Comparison of ENCODE assay signal across 20 cellular contexts in the genomic region with DNA sequence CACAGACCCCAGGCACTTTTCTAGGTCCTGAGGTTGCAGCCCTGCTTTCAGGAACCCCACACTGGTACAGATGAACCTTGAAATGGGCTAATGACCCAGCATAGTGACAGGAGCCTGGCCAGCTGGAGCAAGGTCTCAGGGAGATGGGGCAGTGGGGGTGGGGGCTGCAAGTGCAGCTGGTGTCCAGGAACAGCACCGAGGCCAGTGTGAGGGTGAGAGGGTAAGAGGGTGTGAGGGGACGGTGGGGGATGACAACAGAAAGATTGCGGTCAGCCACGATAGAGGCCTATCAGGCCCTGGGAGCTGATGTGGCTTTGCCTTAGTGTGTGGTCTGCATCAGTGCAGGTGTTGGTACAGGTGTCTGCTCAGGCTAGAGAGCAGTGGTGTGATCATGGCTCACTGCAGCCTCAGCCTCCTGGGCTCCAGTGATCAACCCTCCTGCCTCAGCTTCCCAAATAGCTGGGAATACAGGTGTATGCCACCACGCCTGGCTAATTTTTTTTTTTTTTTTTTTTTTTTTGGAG. TPM values are rescaled to one million over a fixed set of nuclear protein-coding genes. Genes with fewer than 3 reads are reported as not detected.
DNase-seq lines count a peak whose midpoint lies in the region; ATAC-seq, FAIRE-seq and TF ChIP-seq lines count a peak whose summit lies in the region.
"Had no signal": no experiment of that assay in that cellular context is flagged by ENCODE, and none has a peak within 500 bp of the region (broad histone marks: within the 10 kb centered on the region; RNA-seq: fewer than 3 reads in every experiment).

No MANE protein-coding gene starts in this region.

- intact Hi-C loops in activated CD8-positive, alpha-beta T cell treated with anti-CD3 and anti-CD28 coated beads for 36 hours (cut with micrococcal nuclease): no loop called here
- intact Hi-C loops in adrenal gland (cut with DNase I) (no loop called here), Right ventricle myocardium inferior (cut with DNase I) (no loop called here), HepG2 (cut with micrococcal nuclease; ENCODE audit: unreplicated experiment) (no loop called here)

- no peak for DNase-seq in activated CD8-positive, alpha-beta T cell treated with anti-CD3 and anti-CD28 coated beads, Interleukin-2, amount 10 ng/mL, durations not matched to agents 7 days and 5 days
- DNase-seq in activated CD8-positive, alpha-beta T cell treated with anti-CD3 and anti-CD28 coated beads for 36 hours: no peak
- DNase-seq in adrenal gland (peak in 5 of 7 donors; percentile 24 to 61 (median 48)), Right ventricle myocardium inferior (ENCODE audit: missing footprints) (no peak), HepG2 (ENCODE audit: low spot score) (no peak)
- no peak for DNase-seq in natural killer cell treated with Interleukin-12 subunit alpha and Interleukin-12 subunit beta and Interleukin-15 and Interleukin-18, amount 100 ng/mL, for 72 hours (ENCODE audit: low spot score)
- DNase-seq: AML-193; CD4-positive, alpha-beta memory T cell; DMS153; DMS79; GF-D8; GM23248; HCEC 1CT; HFFc6 had no signal

- H3K36me3 ChIP-seq in adrenal gland (replicated peaks in 1 of 2) (peaks cover 0 to 60% of the 10 kb centered on the region in 2 donors), HepG2 (replicated peaks in 1 of 2; ENCODE audit: control insufficient read depth in 1 of 2, insufficient read depth in 2 of 2, low read length in 2 of 2) (peaks cover 26 to 62% of the 10 kb centered on the region in 2 experiments)

- FAIRE-seq in HepG2 (lab: Jason Lieb, UNC): no peak
- FAIRE-seq: A549, GM19239, HTR-8/SVneo had no signal

- TF ChIP-seq RAD21 in HepG2 (CRISPR knock-in tag; IDR thresholded peaks at IDR 0.05): no peak

- no peaks in the 10 kb centered on the region for H4K20me1 ChIP-seq in HepG2 (ENCODE audit: insufficient read depth, low read length)

- H3K9me3 ChIP-seq in adrenal gland (replicated peaks in 1 of 3) (no peaks in the 10 kb centered on the region), HepG2 (ENCODE audit: low read length) (no peaks in the 10 kb centered on the region)
- H3K9me3 ChIP-seq: A549 had no signal

- TF ChIP-seq CTCF in activated CD8-positive, alpha-beta T cell treated with anti-CD3 and anti-CD28 coated beads for 36 hours (IDR thresholded peaks at IDR 0.05): no peak
- TF ChIP-seq CTCF in adrenal gland (IDR thresholded peaks at IDR 0.05): no peak
- TF ChIP-seq CTCF in HepG2 (CRISPR knock-in tag; IDR thresholded peaks at IDR 0.05): no peak

- H3K27ac Mint-ChIP-seq in activated CD8-positive, alpha-beta T cell treated with anti-CD3 and anti-CD28 coated beads, Interleukin-2, amount 10 ng/mL, durations not matched to agents 7 days and 5 days: peak overlapping the region; percentile 64
- no peak overlapping the region for H3K27ac Mint-ChIP-seq in activated CD8-positive, alpha-beta T cell treated with anti-CD3 and anti-CD28 coated beads for 36 hours
- H3K27ac Mint-ChIP-seq in IgD-negative memory B cell: peak overlapping the region in 2 of 3 donors; percentile 39 to 57
- H3K27ac Mint-ChIP-seq in natural killer cell treated with Interleukin-12 subunit alpha and Interleukin-12 subunit beta and Interleukin-15 and Interleukin-18, amount 100 ng/mL, for 72 hours: no peak overlapping the region
- H3K27ac Mint-ChIP-seq: HFFc6 had no signal

- H3K27me3 Mint-ChIP-seq in activated CD8-positive, alpha-beta T cell treated with anti-CD3 and anti-CD28 coated beads, Interleukin-2, amount 10 ng/mL, durations not matched to agents 7 days and 5 days (ENCODE audit: low read depth): no peaks in the 10 kb centered on the region
- no peaks in the 10 kb centered on the region for H3K27me3 Mint-ChIP-seq in activated CD8-positive, alpha-beta T cell treated with anti-CD3 and anti-CD28 coated beads for 36 hours
- H3K27me3 Mint-ChIP-seq in IgD-negative memory B cell: no peaks in the 10 kb centered on the region
- H3K27me3 Mint-ChIP-seq in natural killer cell treated with Interleukin-12 subunit alpha and Interleukin-12 subunit beta and Interleukin-15 and Interleukin-18, amount 100 ng/mL, for 72 hours: no peaks in the 10 kb centered on the region
- H3K27me3 Mint-ChIP-seq: CD4-positive, alpha-beta memory T cell had no signal

- CTCF ChIA-PET in activated CD8-positive, alpha-beta T cell treated with anti-CD3 and anti-CD28 coated beads, Interleukin-2, amount 10 ng/mL, durations not matched to agents 7 days and 5 days (lab: Charles Lee): no interaction called here
- CTCF ChIA-PET in activated CD8-positive, alpha-beta T cell treated with anti-CD3 and anti-CD28 coated beads for 36 hours (lab: Charles Lee): no interaction called here
- CTCF ChIA-PET in HepG2 (lab: Yijun Ruan, JAX; ENCODE audit: low intra/inter-chr PET ratio, low total read pairs): no interaction called here

- peaks cover 43% of the 10 kb centered on the region for H3K36me3 Mint-ChIP-seq in activated CD8-positive, alpha-beta T cell treated with anti-CD3 and anti-CD28 coated beads, Interleukin-2, amount 10 ng/mL, durations not matched to agents 7 days and 5 days (ENCODE audit: low read depth)
- peaks cover 40% of the 10 kb centered on the region for H3K36me3 Mint-ChIP-seq in activated CD8-positive, alpha-beta T cell treated with anti-CD3 and anti-CD28 coated beads for 36 hours (ENCODE audit: low read depth)
- peaks cover 12% of the 10 kb centered on the region for H3K36me3 Mint-ChIP-seq in IgD-negative memory B cell
- peaks cover 17% of the 10 kb centered on the region for H3K36me3 Mint-ChIP-seq in natural killer cell treated with Interleukin-12 subunit alpha and Interleukin-12 subunit beta and Interleukin-15 and Interleukin-18, amount 100 ng/mL, for 72 hours

- H3K4me3 ChIP-seq in adrenal gland: no peak overlapping the region
- H3K4me3 ChIP-seq in HepG2 (replicated peaks in 1 of 3; ENCODE audit: insufficient read depth in 1 of 3, low read depth in 2 of 3, low read length in 3 of 3): no peak overlapping the region
- H3K4me3 ChIP-seq: A549, GM23248 had no signal

- no peak overlapping the region for H3K4me3 Mint-ChIP-seq in activated CD8-positive, alpha-beta T cell treated with anti-CD3 and anti-CD28 coated beads, Interleukin-2, amount 10 ng/mL, durations not matched to agents 7 days and 5 days
- H3K4me3 Mint-ChIP-seq in activated CD8-positive, alpha-beta T cell treated with anti-CD3 and anti-CD28 coated beads for 36 hours: no peak overlapping the region
- H3K4me3 Mint-ChIP-seq in IgD-negative memory B cell: no peak overlapping the region
- no peak overlapping the region for H3K4me3 Mint-ChIP-seq in natural killer cell treated with Interleukin-12 subunit alpha and Interleukin-12 subunit beta and Interleukin-15 and Interleukin-18, amount 100 ng/mL, for 72 hours
- H3K4me3 Mint-ChIP-seq: CD4-positive, alpha-beta memory T cell; HFFc6 had no signal

- no peak overlapping the region for H3K4me2 ChIP-seq in HepG2 (ENCODE audit: low read depth, low read length)
- H3K4me2 ChIP-seq: A549 had no signal

- no peaks in the 10 kb centered on the region for H3K27me3 ChIP-seq in adrenal gland
- H3K27me3 ChIP-seq in HepG2 (ENCODE audit: control insufficient read depth in 1 of 2, insufficient read depth in 2 of 2, low read length in 2 of 2): no peaks in the 10 kb centered on the region

- POLR2A ChIA-PET in activated CD8-positive, alpha-beta T cell treated with anti-CD3 and anti-CD28 coated beads, Interleukin-2, amount 10 ng/mL, durations not matched to agents 7 days and 5 days (lab: Charles Lee): no interaction called here
- POLR2A ChIA-PET in activated CD8-positive, alpha-beta T cell treated with anti-CD3 and anti-CD28 coated beads for 36 hours (lab: Charles Lee): no interaction called here
- POLR2A ChIA-PET in HepG2 (lab: Yijun Ruan, JAX): no interaction called here

- H3K9me3 Mint-ChIP-seq in activated CD8-positive, alpha-beta T cell treated with anti-CD3 and anti-CD28 coated beads, Interleukin-2, amount 10 ng/mL, durations not matched to agents 7 days and 5 days (ENCODE audit: insufficient read depth): no peaks in the 10 kb centered on the region
- no peaks in the 10 kb centered on the region for H3K9me3 Mint-ChIP-seq in activated CD8-positive, alpha-beta T cell treated with anti-CD3 and anti-CD28 coated beads for 36 hours
- no peaks in the 10 kb centered on the region for H3K9me3 Mint-ChIP-seq in IgD-negative memory B cell
- no peaks in the 10 kb centered on the region for H3K9me3 Mint-ChIP-seq in natural killer cell treated with Interleukin-12 subunit alpha and Interleukin-12 subunit beta and Interleukin-15 and Interleukin-18, amount 100 ng/mL, for 72 hours
- H3K9me3 Mint-ChIP-seq: CD4-positive, alpha-beta memory T cell; HFFc6 had no signal

- H3K4me1 ChIP-seq in adrenal gland (replicated peaks in 1 of 2) (no peaks in the 10 kb centered on the region), HepG2 (ENCODE audit: insufficient read depth, low read length) (no peaks in the 10 kb centered on the region)

- H3K9ac ChIP-seq in HepG2 (ENCODE audit: insufficient read depth, low read depth, low read length): no peak overlapping the region
- H3K9ac ChIP-seq: GM23248 had no signal

- WGBS in adrenal gland, 4 donors: 70 to 82% (median 77%) methylated on average over 2 to 5 of the region's 5 CpGs
- WGBS in HepG2 (ENCODE audit: low lambda C conversion rate): 98% methylated on average over 5 of the region's 5 CpGs

- BruUV-seq in HepG2 (replicated peaks; lab: Mats Ljungman, UMichigan): no TSS peak

- ATAC-seq in activated CD8-positive, alpha-beta T cell treated with anti-CD3 and anti-CD28 coated beads, Interleukin-2, amount 10 ng/mL, durations not matched to agents 7 days and 5 days: no peak
- ATAC-seq in activated CD8-positive, alpha-beta T cell treated with anti-CD3 and anti-CD28 coated beads for 36 hours: no peak
- ATAC-seq in Right ventricle myocardium inferior (no peak), HepG2 (no peak)
- no peak for ATAC-seq in natural killer cell treated with Interleukin-12 subunit alpha and Interleukin-12 subunit beta and Interleukin-15 and Interleukin-18, amount 100 ng/mL, for 72 hours
- ATAC-seq: A549 had no signal

- H3K4me1 Mint-ChIP-seq in activated CD8-positive, alpha-beta T cell treated with anti-CD3 and anti-CD28 coated beads, Interleukin-2, amount 10 ng/mL, durations not matched to agents 7 days and 5 days (ENCODE audit: low read depth): peaks cover 6% of the 10 kb centered on the region
- no peaks in the 10 kb centered on the region for H3K4me1 Mint-ChIP-seq in activated CD8-positive, alpha-beta T cell treated with anti-CD3 and anti-CD28 coated beads for 36 hours (ENCODE audit: low read depth)
- H3K4me1 Mint-ChIP-seq in IgD-negative memory B cell: peaks cover 0 to 1% (median 0%) of the 10 kb centered on the region in 3 donors
- peaks cover 0 to 5% of the 10 kb centered on the region in 2 donors for H3K4me1 Mint-ChIP-seq in natural killer cell treated with Interleukin-12 subunit alpha and Interleukin-12 subunit beta and Interleukin-15 and Interleukin-18, amount 100 ng/mL, for 72 hours (ENCODE audit: low read depth in 2 of 2)
- H3K4me1 Mint-ChIP-seq: CD4-positive, alpha-beta memory T cell had no signal

- no peaks in the 10 kb centered on the region for H3K79me2 ChIP-seq in HepG2 (ENCODE audit: insufficient read depth, low read length)

- H3K27ac ChIP-seq in adrenal gland (no peak overlapping the region), HepG2 (ENCODE audit: extremely low read length, insufficient read depth, low read length) (no peak overlapping the region)
- H3K27ac ChIP-seq: 22Rv1, A549, C4-2B, GM23248 had no signal

- in situ Hi-C loops in HepG2 (cut with HindIII; ENCODE audit: extremely low pct_ligation_motif_present, low pct_unique_long_range_greater_than_20kb): loop anchor here (25.0 kb wide), 1 partner anchor 397 kb away; no protein-coding TSS in a partner anchor

- TF ChIP-seq POLR2A in adrenal gland (IDR thresholded peaks at IDR 0.05) (no peak), HepG2 (IDR thresholded peaks at IDR 0.05; ENCODE audit: insufficient read depth in 1 of 2, low read depth in 2 of 2, low read length in 2 of 2) (no peak)

- H2AFZ ChIP-seq in HepG2 (ENCODE audit: low read length): no peak overlapping the region
- H2AFZ ChIP-seq: GM23248 had no signal

- TF ChIP-seq EP300 in HepG2 (IDR thresholded peaks at IDR 0.05; ENCODE audit: low read depth in 2 of 2, low read length in 2 of 2) (no peak), HepG2 (CRISPR knock-in tag; IDR thresholded peaks at IDR 0.05; ENCODE audit: borderline replicate concordance) (no peak)

RNA-seq across cellular contexts. Expression of a gene that starts 59.7 kb away (rescaled TPM):
- total RNA-seq in activated CD8-positive, alpha-beta T cell treated with anti-CD3 and anti-CD28 coated beads, Interleukin-2, amount 10 ng/mL, durations not matched to agents 7 days and 5 days: 10 to 100 TPM; 58.0 to 58.8 TPM
- 10 to 100 TPM; 45.6 to 46.1 TPM for total RNA-seq in activated CD8-positive, alpha-beta T cell treated with anti-CD3 and anti-CD28 coated beads for 36 hours
- polyA plus RNA-seq in IgD-negative memory B cell (11.1 TPM), adrenal gland (10 to 100 TPM; 22.5 to 43.2 (median 28.6) TPM), HepG2 (2011; rRNA removed) (4.2 and 4.9 TPM in 2 replicates)
- total RNA-seq in adrenal gland (10 to 100 TPM; 14.5 to 42.4 (median 29.5) TPM), Right ventricle myocardium inferior (13.9 TPM), HepG2 (2016; rRNA removed; fragmentation: Illumina TruSeq; extraction: Trizol) (5.0 and 8.4 TPM in 2 replicates)
- total RNA-seq in HepG2 (2016; cell fraction: cytosol; rRNA removed; fragmentation: Illumina TruSeq; extraction: Trizol; ENCODE audit: low read depth): 4.7 TPM in 2 replicates
- 3.7 and 7.0 TPM in 2 replicates for total RNA-seq in HepG2 (2016; cell fraction: insoluble cytoplasmic fraction; rRNA removed; fragmentation: Illumina TruSeq; extraction: Trizol)
- 6.0 and 6.1 TPM in 2 replicates for total RNA-seq in HepG2 (2016; cell fraction: membrane; rRNA removed; fragmentation: Illumina TruSeq; extraction: Trizol)
- 13.3 and 16.0 TPM in 2 replicates for total RNA-seq in HepG2 (2016; cell fraction: nucleus; rRNA removed; fragmentation: Illumina TruSeq; extraction: Trizol)
- 2.4 and 3.4 TPM in 2 replicates for polyA plus RNA-seq in HepG2 (2011; cell fraction: cytosol; rRNA removed)
- polyA plus RNA-seq in HepG2 (2011; cell fraction: nucleus; rRNA removed): 23.5 and 23.6 TPM in 2 replicates
- 16.1 and 16.9 TPM in 2 replicates for polyA plus RNA-seq in HepG2 (2012)
- polyA plus RNA-seq in HepG2 (2016; cell fraction: cytosol; fragmentation: Illumina TruSeq; extraction: Trizol; ENCODE audit: low read depth): 1.1 TPM in 2 replicates
- 11.0 and 15.9 TPM in 2 replicates for polyA plus RNA-seq in HepG2 (2016; cell fraction: insoluble cytoplasmic fraction; fragmentation: Illumina TruSeq; extraction: Trizol; ENCODE audit: low read depth)
- 2.6 and 2.7 TPM in 2 replicates for polyA plus RNA-seq in HepG2 (2016; cell fraction: membrane; fragmentation: Illumina TruSeq; extraction: Trizol; ENCODE audit: low read depth)
- 43.2 and 47.1 TPM in 2 replicates for polyA plus RNA-seq in HepG2 (2016; cell fraction: nucleus; fragmentation: Illumina TruSeq; extraction: Trizol; ENCODE audit: insufficient read depth, low read depth)
- 7.5 and 11.1 TPM in 2 replicates for polyA minus RNA-seq in HepG2 (2011; rRNA and poly(A)+ RNA removed; ENCODE audit: low replicate concordance)
- 7.5 and 8.3 TPM in 2 replicates for polyA minus RNA-seq in HepG2 (2011; cell fraction: cytosol; rRNA and poly(A)+ RNA removed)
- polyA minus RNA-seq in HepG2 (2011; cell fraction: nucleus; rRNA and poly(A)+ RNA removed): 16.2 and 18.8 TPM in 2 replicates
- total RNA-seq in natural killer cell treated with Interleukin-12 subunit alpha and Interleukin-12 subunit beta and Interleukin-15 and Interleukin-18, amount 100 ng/mL, for 72 hours: 100 to 1,000 TPM in 1 of 2 donors, 10 to 100 TPM in 1; 53.5 to 106 TPM

Comparison
In these comparisons a context has a peak if more than half of its experiments do, and no peak if none do; other contexts are left out.
1. H3K27ac Mint-ChIP-seq: peak in activated CD8-positive, alpha-beta T cell treated with anti-CD3 and anti-CD28 coated beads, Interleukin-2, amount 10 ng/mL, durations not matched to agents 7 days and 5 days (single experiment) and IgD-negative memory B cell (2 of 3); none in activated CD8-positive, alpha-beta T cell treated with anti-CD3 and anti-CD28 coated beads for 36 hours (single experiment) and natural killer cell treated with Interleukin-12 subunit alpha and Interleukin-12 subunit beta and Interleukin-15 and Interleukin-18, amount 100 ng/mL, for 72 hours (0 of 2).
2. DNase-seq: peak in adrenal gland (5 of 7); none in activated CD8-positive, alpha-beta T cell treated with anti-CD3 and anti-CD28 coated beads, Interleukin-2, amount 10 ng/mL, durations not matched to agents 7 days and 5 days (single experiment), activated CD8-positive, alpha-beta T cell treated with anti-CD3 and anti-CD28 coated beads for 36 hours (single experiment), Right ventricle myocardium inferior (single experiment), HepG2 (single experiment) and natural killer cell treated with Interleukin-12 subunit alpha and Interleukin-12 subunit beta and Interleukin-15 and Interleukin-18, amount 100 ng/mL, for 72 hours (single experiment).